In the genomic region with DNA sequence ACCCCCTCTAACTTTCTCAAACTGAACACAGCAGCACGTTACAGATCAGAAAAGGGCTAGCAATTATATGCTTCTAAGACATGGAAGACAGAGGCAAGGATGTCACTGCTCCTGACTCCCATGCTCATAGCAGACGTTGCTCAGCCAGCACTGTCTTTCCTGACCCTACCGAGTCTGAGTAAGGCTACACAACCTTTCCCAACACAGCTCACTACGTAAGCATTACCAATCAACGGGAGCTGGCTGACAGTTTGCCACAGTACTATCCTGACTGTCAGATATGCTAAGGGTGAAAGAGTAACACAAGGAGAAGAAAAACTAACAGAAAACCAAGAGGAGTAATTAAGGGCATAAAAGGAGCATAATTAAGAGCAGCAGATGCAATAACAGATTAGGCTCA, we compare ENCODE assay signal across 33 cellular contexts.
"Had no signal": no experiment of that assay in that cellular context is flagged by ENCODE, and none has a peak within 500 bp of the region (broad histone marks: within the 10 kb centered on the region; RNA-seq: fewer than 3 reads in every experiment).

No MANE protein-coding gene starts in this region.

- H3K9ac ChIP-seq: neural progenitor cell had no signal

- H3K4me1 ChIP-seq: colonic mucosa, foreskin keratinocyte, gastroesophageal sphincter, psoas muscle, testis, tibial artery had no signal

- H2AFZ ChIP-seq: neural progenitor cell had no signal

- H3K4me1 Mint-ChIP-seq: nephron had no signal

- H3K4me2 ChIP-seq: neural progenitor cell, smooth muscle cell had no signal

- H3K27me3 ChIP-seq: colonic mucosa, foreskin keratinocyte, gastroesophageal sphincter, neural progenitor cell, ovary, testis, tibial artery had no signal

- H3K27ac Mint-ChIP-seq: dendritic cell treated with granulocyte-macrophage colony-stimulating factor and Interleukin-4, amounts not matched to agents 40 ng/mL and 50 ng/mL, for 4 days; endodermal cell; immature natural killer cell; mesothelial cell of epicardium; naive B cell; nephron; neural progenitor cell; type B pancreatic cell had no signal

- H3K4me3 Mint-ChIP-seq: dendritic cell treated with granulocyte-macrophage colony-stimulating factor and Interleukin-4, amounts not matched to agents 40 ng/mL and 50 ng/mL, for 4 days; endodermal cell; immature natural killer cell; mesothelial cell of epicardium; naive B cell; nephron; neural progenitor cell; type B pancreatic cell had no signal

- H3K4me3 ChIP-seq: colonic mucosa, gastroesophageal sphincter, mucosa of descending colon, neural progenitor cell, ovary, psoas muscle, smooth muscle cell, testis, tibial artery had no signal

- H3K9me3 Mint-ChIP-seq: dendritic cell treated with granulocyte-macrophage colony-stimulating factor and Interleukin-4, amounts not matched to agents 40 ng/mL and 50 ng/mL, for 4 days; immature natural killer cell; mesothelial cell of epicardium; nephron; type B pancreatic cell had no signal

- H3K27me3 Mint-ChIP-seq: dendritic cell treated with granulocyte-macrophage colony-stimulating factor and Interleukin-4, amounts not matched to agents 40 ng/mL and 50 ng/mL, for 4 days; naive B cell; type B pancreatic cell had no signal

- H3K36me3 ChIP-seq: colonic mucosa, neural progenitor cell, ovary, tibial artery had no signal

- H3K27ac ChIP-seq: colonic mucosa, epithelial cell of prostate, foreskin keratinocyte, gastroesophageal sphincter, neural progenitor cell, ovary, psoas muscle, testis, tibial artery had no signal

- ATAC-seq: esophagus mucosa, foreskin keratinocyte, gastroesophageal sphincter, mucosa of descending colon, sciatic nerve had no signal

- DNase-seq: central memory CD4-positive, alpha-beta T cell; colonic mucosa; effector CD8-positive, alpha-beta T cell; endodermal cell; foreskin keratinocyte; hypothalamus; immature natural killer cell; mesenchymal stem cell; mucosa of descending colon; naive B cell; nucleus accumbens; ovary; posterior cingulate gyrus; psoas muscle; stimulated activated CD4-positive, alpha-beta T cell treated with anti-CD3 and anti-CD28 coated beads, Interleukin-12 subunit alpha, Interleukin-12 subunit beta, amount 100 ng/mL, for 4 hours; stimulated activated CD4-positive, alpha-beta T cell treated with anti-CD3 and anti-CD28 coated beads, Interleukin-1b, Interleukin-23, amount 100 ng/mL, for 48 hours; stimulated activated CD4-positive, alpha-beta T cell treated with anti-CD3 and anti-CD28 coated beads, Interleukin-4, amount 100 ng/mL, for 1 hour; stimulated activated CD8-positive, alpha-beta memory T cell treated with anti-CD3 and anti-CD28 coated beads, Interleukin-4, amount 100 ng/mL, for 48 hours; stimulated activated naive CD4-positive, alpha-beta T cell; substantia nigra; testis; tibial artery had no signal

- H3K9me3 ChIP-seq: colonic mucosa, gastroesophageal sphincter, mucosa of descending colon, ovary, psoas muscle, testis, tibial artery had no signal

- FAIRE-seq: keratinocyte had no signal
